In genomic region chr11:69651834-69652620, GRCh38 we compare ENCODE assay signal across 16 cellular contexts. TPM values are rescaled to one million over a fixed set of nuclear protein-coding genes. Genes with fewer than 3 reads are reported as not detected.
"Had no signal": no experiment of that assay in that cellular context is flagged by ENCODE, and none has a peak within 500 bp of the region (broad histone marks: within the 10 kb centered on the region; RNA-seq: fewer than 3 reads in every experiment).

No MANE protein-coding gene starts in this region.

- H3K4me3 ChIP-seq: cardiac muscle cell, ovary, tibial artery had no signal

- DNase-seq: activated CD4-positive, alpha-beta T cell treated with anti-CD3 and anti-CD28 coated beads, Interleukin-2, amount 10 ng/mL, durations not matched to agents 24 days and 14 days; activated naive CD4-positive, alpha-beta T cell treated with Interleukin-2 at 50 U/mL for 16 hours; foreskin melanocyte; head of caudate nucleus; mesendoderm; ovary; stimulated activated CD4-positive, alpha-beta T cell treated with anti-CD3 and anti-CD28 coated beads, Interleukin-1b, Interleukin-23, amount 100 ng/mL, for 48 hours; T1000 had no signal

- H3K27me3 ChIP-seq: cardiac muscle cell, ovary, tibial artery had no signal

- ATAC-seq: left lobe of liver; stimulated activated memory B cell treated with anti-CD40 and anti-IgM and Interleukin-4, amounts not matched to agents 10 μg/mL and 1 μg/mL and 100 μg/mL, for 72 hours had no signal

- H3K4me1 Mint-ChIP-seq: activated CD4-positive, alpha-beta T cell treated with anti-CD3 and anti-CD28 coated beads, Interleukin-2, amount 10 ng/mL, durations not matched to agents 24 days and 14 days; nephron had no signal

- H3K27me3 Mint-ChIP-seq: activated CD4-positive, alpha-beta T cell treated with anti-CD3 and anti-CD28 coated beads, Interleukin-2, amount 10 ng/mL, durations not matched to agents 24 days and 14 days; stimulated activated memory B cell treated with anti-CD40 and anti-IgM and Interleukin-4, amounts not matched to agents 10 μg/mL and 1 μg/mL and 100 μg/mL, for 72 hours had no signal

- H3K27ac ChIP-seq: cardiac muscle cell, ovary, tibial artery had no signal

- FAIRE-seq: colon had no signal

- H3K36me3 ChIP-seq: ovary had no signal

- H3K4me3 Mint-ChIP-seq: activated CD4-positive, alpha-beta T cell treated with anti-CD3 and anti-CD28 coated beads, Interleukin-2, amount 10 ng/mL, durations not matched to agents 24 days and 14 days; activated T-helper 1 cell treated with anti-CD3 and anti-CD28 coated beads, Interleukin-12 subunit alpha, Interleukin-12 subunit beta, Interleukin-2, Interleukin-4 antibody, amounts not matched to agents 30 ng/mL and 10 ng/mL and 1 ng/mL, durations not matched to agents 14 hours and 24 hours and 36 hours; nephron; stimulated activated memory B cell treated with anti-CD40 and anti-IgM and Interleukin-4, amounts not matched to agents 10 μg/mL and 1 μg/mL and 100 μg/mL, for 72 hours had no signal

- H3K9me3 ChIP-seq: ovary, tibial artery had no signal

- H3K27ac Mint-ChIP-seq: activated CD4-positive, alpha-beta T cell treated with anti-CD3 and anti-CD28 coated beads, Interleukin-2, amount 10 ng/mL, durations not matched to agents 24 days and 14 days; activated T-helper 1 cell treated with anti-CD3 and anti-CD28 coated beads, Interleukin-12 subunit alpha, Interleukin-12 subunit beta, Interleukin-2, Interleukin-4 antibody, amounts not matched to agents 30 ng/mL and 10 ng/mL and 1 ng/mL, durations not matched to agents 14 hours and 24 hours and 36 hours; nephron; stimulated activated memory B cell treated with anti-CD40 and anti-IgM and Interleukin-4, amounts not matched to agents 10 μg/mL and 1 μg/mL and 100 μg/mL, for 72 hours had no signal

- H3K9me3 Mint-ChIP-seq: activated CD4-positive, alpha-beta T cell treated with anti-CD3 and anti-CD28 coated beads, Interleukin-2, amount 10 ng/mL, durations not matched to agents 24 days and 14 days; activated T-helper 1 cell treated with anti-CD3 and anti-CD28 coated beads, Interleukin-12 subunit alpha, Interleukin-12 subunit beta, Interleukin-2, Interleukin-4 antibody, amounts not matched to agents 30 ng/mL and 10 ng/mL and 1 ng/mL, durations not matched to agents 14 hours and 24 hours and 36 hours; nephron; stimulated activated memory B cell treated with anti-CD40 and anti-IgM and Interleukin-4, amounts not matched to agents 10 μg/mL and 1 μg/mL and 100 μg/mL, for 72 hours had no signal

RNA-seq across cellular contexts. Expression of gene FGF19, which starts 51.8 kb away (rescaled TPM):
- total RNA-seq: activated CD4-positive, alpha-beta T cell treated with anti-CD3 and anti-CD28 coated beads, Interleukin-2, amount 10 ng/mL, durations not matched to agents 24 days and 14 days; activated T-helper 1 cell treated with anti-CD3 and anti-CD28 coated beads, Interleukin-12 subunit alpha, Interleukin-12 subunit beta, Interleukin-2, Interleukin-4 antibody, amounts not matched to agents 30 ng/mL and 10 ng/mL and 1 ng/mL, durations not matched to agents 14 hours and 24 hours and 36 hours; cardiac muscle cell had no signal
- polyA plus RNA-seq: adipose tissue, cardiac muscle cell, ovary had no signal
